In the genomic region with DNA sequence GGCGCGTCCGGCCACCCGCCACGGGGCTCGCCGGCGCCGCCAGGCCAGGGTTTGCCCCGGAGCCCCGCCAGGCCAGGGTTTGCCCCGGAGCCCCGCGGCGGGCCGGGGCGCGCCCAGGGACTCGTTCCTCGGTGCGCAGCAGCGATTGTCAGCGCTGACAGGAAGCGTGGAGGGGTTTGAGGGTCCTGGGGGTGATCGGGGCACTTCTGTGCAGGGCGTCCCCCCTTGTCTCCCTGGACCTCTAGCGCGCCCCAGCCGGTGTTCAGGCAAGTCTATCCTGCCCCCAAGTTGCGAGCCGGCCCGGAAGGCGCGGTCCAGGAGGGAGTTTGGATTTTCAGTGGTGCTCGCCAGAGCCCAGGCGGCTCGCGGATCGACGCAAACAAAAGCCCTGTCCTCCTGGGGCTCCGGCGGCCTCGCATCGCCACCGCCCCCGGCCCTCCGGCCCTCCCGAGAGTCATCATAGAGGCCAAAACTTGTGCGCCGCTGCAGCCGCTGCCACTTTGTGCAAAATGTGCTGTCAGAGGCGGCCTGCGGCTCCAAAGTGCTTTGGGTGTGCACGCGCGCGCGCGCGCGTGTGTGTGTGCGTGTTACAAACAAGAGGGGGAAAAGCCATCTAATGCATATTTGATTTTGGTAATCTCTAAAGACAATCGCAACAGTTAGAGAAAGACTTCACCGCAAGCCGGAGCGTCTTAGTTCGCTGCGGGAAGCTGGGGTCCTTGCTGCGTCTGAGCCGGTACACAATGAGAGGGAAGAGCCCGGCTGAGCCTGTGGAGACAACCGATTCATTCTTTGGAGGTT, we compare ENCODE assay signal across 9 cellular contexts. TPM values are rescaled to one million over a fixed set of nuclear protein-coding genes. Genes with fewer than 3 reads are reported as not detected.
DNase-seq lines count a peak whose midpoint lies in the region; ATAC-seq and TF ChIP-seq lines count a peak whose summit lies in the region.
"Had no signal": no experiment of that assay in that cellular context is flagged by ENCODE, and none has a peak within 500 bp of the region (broad histone marks: within the 10 kb centered on the region; RNA-seq: fewer than 3 reads in every experiment).

No MANE protein-coding gene starts in this region.

- intact Hi-C loops in adrenal gland (cut with DNase I), result loop anchor here in 1 of 2 donors (5.0 kb wide), 1 partner anchor 362 kb away; no protein-coding TSS in a partner anchor

- H3K4me3 Mint-ChIP-seq in progenitor cell of endocrine pancreas (ENCODE audit: low read depth), result peak overlapping the region; percentile 93

- H3K36me3 Mint-ChIP-seq in progenitor cell of endocrine pancreas (ENCODE audit: insufficient read depth), result peaks cover 2% of the 10 kb centered on the region

- H3K9me3 Mint-ChIP-seq in progenitor cell of endocrine pancreas (ENCODE audit: low read depth), result no peaks in the 10 kb centered on the region
- H3K9me3 Mint-ChIP-seq: activated naive CD4-positive, alpha-beta T cell treated with anti-CD3 and anti-CD28 coated beads, Interleukin-2, amount 50 U/mL, for 72 hours had no signal

- ATAC-seq in GM18517 (IDR thresholded peaks at IDR 0.05; ENCODE audit: unreplicated experiment), result no peak

- peaks cover 52% of the 10 kb centered on the region for H3K4me1 ChIP-seq in HUES64 (ENCODE audit: insufficient read depth, low read length)
- H3K4me1 ChIP-seq in adrenal gland (replicated peaks in 1 of 2), result peaks cover 0 to 12% of the 10 kb centered on the region in 2 donors

- H3K27me3 Mint-ChIP-seq in progenitor cell of endocrine pancreas, result no peaks in the 10 kb centered on the region

- peaks cover 68% of the 10 kb centered on the region for H3K4me1 Mint-ChIP-seq in progenitor cell of endocrine pancreas (ENCODE audit: low read depth)

- peak overlapping the region; percentile 82 for H3K4me3 ChIP-seq in HUES64 (ENCODE audit: low read length)
- peak overlapping the region in 3 of 4 donors; percentile 1 to 75 (median 51) for H3K4me3 ChIP-seq in adrenal gland

- no peak for TF ChIP-seq POLR2A in adrenal gland (IDR thresholded peaks at IDR 0.05)

- peak overlapping the region; percentile 95 for H3K27ac ChIP-seq in HUES64 (ENCODE audit: low read depth, low read length)
- H3K27ac ChIP-seq in adrenal gland, result peak overlapping the region in 2 of 5 donors; percentile 63 to 82

- no peak for TF ChIP-seq CTCF in adrenal gland (IDR thresholded peaks at IDR 0.05)
- no peak for TF ChIP-seq CTCF in progenitor cell of endocrine pancreas (IDR thresholded peaks at IDR 0.05; ENCODE audit: unreplicated experiment)

- peak overlapping the region; percentile 94 for H3K27ac Mint-ChIP-seq in progenitor cell of endocrine pancreas
- H3K27ac Mint-ChIP-seq: activated naive CD4-positive, alpha-beta T cell treated with anti-CD3 and anti-CD28 coated beads, Interleukin-2, amount 50 U/mL, for 72 hours had no signal

- H3K36me3 ChIP-seq in HUES64 (ENCODE audit: insufficient read depth, low read length), result no peaks in the 10 kb centered on the region
- H3K36me3 ChIP-seq in adrenal gland (replicated peaks in 1 of 2), result no peaks in the 10 kb centered on the region

- H3K27me3 ChIP-seq in HUES64 (ENCODE audit: insufficient read depth, low read length) (no peaks in the 10 kb centered on the region), adrenal gland (no peaks in the 10 kb centered on the region)

- peak overlapping the region; percentile 87 for H3K9ac ChIP-seq in HUES64 (ENCODE audit: low read depth, low read length)

- no peaks in the 10 kb centered on the region for H3K9me3 ChIP-seq in HUES64 (ENCODE audit: insufficient read depth, low read depth, low read length)
- no peaks in the 10 kb centered on the region for H3K9me3 ChIP-seq in adrenal gland (replicated peaks in 1 of 3)

- WGBS in HUES64, result under 1% methylated on average over 72 of the region's 72 CpGs
- WGBS in adrenal gland, 4 donors, result 1 to 5% (median 1%) methylated on average over 21 to 72 of the region's 72 CpGs

- DNase-seq in NCI-H82 (lab: John Stamatoyannopoulos, UW) (peak; percentile 66), NCI-H82 treated with DMSO at 0.1 percent for 48 hours (lab: John Stamatoyannopoulos, UW; ENCODE audit: unreplicated experiment) (no peak), adrenal gland (peak in 5 of 7 donors; percentile 17 to 34 (median 28)), hepatic stellate cell (ENCODE audit: low spot score) (peak; percentile 60), progenitor cell of endocrine pancreas (ENCODE audit: low spot score, unreplicated experiment) (no peak), SIG-M5 (lab: John Stamatoyannopoulos, UW) (no peak)

RNA-seq across cellular contexts. Expression of a gene that starts 1.0 kb away (rescaled TPM):
- polyA plus RNA-seq in HUES64 (2013, experiment 1 of 2), result 48.4 TPM
- 42.9 TPM for polyA plus RNA-seq in HUES64 (2013, experiment 2 of 2)
- total RNA-seq in adrenal gland, result 1 to 10 TPM; 1.1 to 4.6 (median 3.2) TPM
- polyA plus RNA-seq in adrenal gland, result 1 to 10 TPM in 1 of 3 donors, under 1 TPM in 2; 0.54 to 2.1 (median 0.64) TPM
- total RNA-seq in progenitor cell of endocrine pancreas, result 61.3 and 63.8 TPM in 2 replicates

Comparison
In these comparisons a context has a peak if more than half of its experiments do, and no peak if none do; other contexts are left out.
1. DNase-seq: peak in NCI-H82 (single experiment), adrenal gland (5 of 7) and hepatic stellate cell (single experiment); none in NCI-H82 treated with DMSO at 0.1 percent for 48 hours (single experiment), progenitor cell of endocrine pancreas (single experiment) and SIG-M5 (single experiment).
2. RNA of a gene that starts 1.0 kb away (total RNA-seq): 61.3 to 63.8 TPM in progenitor cell of endocrine pancreas; 1.1 to 4.6 TPM in adrenal gland; every median in the first group is over 10 times any median in the second.